17 cellular contexts compared by ENCODE assay signal in genomic region chr15:91336691-91337090, GRCh38.
DNase-seq lines count a peak whose midpoint lies in the region; ATAC-seq and TF ChIP-seq lines count a peak whose summit lies in the region.
"Had no signal": no experiment of that assay in that cellular context is flagged by ENCODE, and none has a peak within 500 bp of the region (broad histone marks: within the 10 kb centered on the region; RNA-seq: fewer than 3 reads in every experiment).

No MANE protein-coding gene starts in this region.

- H3K36me3 Mint-ChIP-seq in activated naive CD8-positive, alpha-beta T cell = no peaks in the 10 kb centered on the region
- no peaks in the 10 kb centered on the region for H3K36me3 Mint-ChIP-seq in activated naive CD8-positive, alpha-beta T cell treated with anti-CD3 and anti-CD28 coated beads for 36 hours
- no peaks in the 10 kb centered on the region for H3K36me3 Mint-ChIP-seq in activated T-helper 17 cell treated with anti-CD3 and anti-CD28 coated beads, Interleukin-2, amount 50 U/mL, for 72 hours (ENCODE audit: low read depth)
- no peaks in the 10 kb centered on the region for H3K36me3 Mint-ChIP-seq in naive thymus-derived CD8-positive, alpha-beta T cell
- H3K36me3 Mint-ChIP-seq: CD8-positive, alpha-beta memory T cell had no signal

- H3K9ac ChIP-seq in MM.1S (ENCODE audit: low read length) (no peak overlapping the region; the same call in 1 of the 2 replicates), mesendoderm (ENCODE audit: low read length) (no peak overlapping the region)

- no peak overlapping the region for H2AK5ac ChIP-seq in mesendoderm (ENCODE audit: low read length)

- H3K9me2 ChIP-seq in MM.1S (replicated peaks; ENCODE audit: insufficient read depth, low read length) = no peaks in the 10 kb centered on the region

- H3K4me1 ChIP-seq in MM.1S (ENCODE audit: low read length) (peaks cover 10% of the 10 kb centered on the region), mesendoderm (ENCODE audit: control insufficient read depth, low read depth, low read length) (no peaks in the 10 kb centered on the region)
- H3K4me1 ChIP-seq: A549, Caco-2 had no signal

- no peak overlapping the region for H3K4ac ChIP-seq in mesendoderm (ENCODE audit: low read depth, low read length)

- H3K79me1 ChIP-seq in mesendoderm (ENCODE audit: low read length) = no peaks in the 10 kb centered on the region

- H2BK5ac ChIP-seq in mesendoderm (ENCODE audit: low read length) = no peak overlapping the region

- H3K4me2 ChIP-seq in MM.1S (ENCODE audit: low read depth, low read length) = peak overlapping the region; percentile 34
- H3K4me2 ChIP-seq in mesendoderm (ENCODE audit: low read length) = no peak overlapping the region
- H3K4me2 ChIP-seq: A549 had no signal

- H3K4me1 Mint-ChIP-seq in activated naive CD8-positive, alpha-beta T cell (ENCODE audit: low read depth) = peaks cover 40% of the 10 kb centered on the region
- H3K4me1 Mint-ChIP-seq in activated naive CD8-positive, alpha-beta T cell treated with anti-CD3 and anti-CD28 coated beads for 36 hours = peaks cover 9% of the 10 kb centered on the region
- H3K4me1 Mint-ChIP-seq in activated T-helper 17 cell treated with anti-CD3 and anti-CD28 coated beads, Interleukin-2, amount 50 U/mL, for 72 hours = peaks cover 8% of the 10 kb centered on the region
- peaks cover 10 to 21% (median 17%) of the 10 kb centered on the region in 4 donors for H3K4me1 Mint-ChIP-seq in naive thymus-derived CD8-positive, alpha-beta T cell

- H3K27me3 Mint-ChIP-seq in activated naive CD8-positive, alpha-beta T cell = no peaks in the 10 kb centered on the region
- H3K27me3 Mint-ChIP-seq in activated naive CD8-positive, alpha-beta T cell treated with anti-CD3 and anti-CD28 coated beads for 36 hours = no peaks in the 10 kb centered on the region
- H3K27me3 Mint-ChIP-seq in activated T-helper 17 cell treated with anti-CD3 and anti-CD28 coated beads, Interleukin-2, amount 50 U/mL, for 72 hours = no peaks in the 10 kb centered on the region
- peaks cover 0 to 9% (median 3%) of the 10 kb centered on the region in 5 donors for H3K27me3 Mint-ChIP-seq in naive thymus-derived CD8-positive, alpha-beta T cell

- no peaks in the 10 kb centered on the region for H4K20me1 ChIP-seq in MM.1S (ENCODE audit: insufficient read depth, low read length)

- POLR2A ChIA-PET in naive thymus-derived CD8-positive, alpha-beta T cell (lab: Charles Lee) = no interaction called here

- no peak for DNase-seq in activated naive CD8-positive, alpha-beta T cell treated with anti-CD3 and anti-CD28 coated beads for 36 hours
- DNase-seq in MM.1S = peak; percentile 35
- no peak for DNase-seq in naive thymus-derived CD8-positive, alpha-beta T cell
- DNase-seq in stimulated activated CD4-positive, alpha-beta T cell treated with anti-CD3 and anti-CD28 coated beads, Interleukin-4, amount 100 ng/mL, for 1 hour = no peak
- DNase-seq in mesendoderm = no peak
- DNase-seq: BE2C; Caco-2; CD8-positive, alpha-beta memory T cell; DMS53; GF-D8; HCEC 1CT had no signal

- no CpG with 5 or more reads among the region's 3 CpGs for WGBS in mesendoderm (ENCODE audit: extremely low coverage, insufficient coverage, low lambda C conversion rate)

- no peak overlapping the region for H4K8ac ChIP-seq in mesendoderm (ENCODE audit: low read depth, low read length)

- H3K27me3 ChIP-seq in MM.1S (replicated peaks; ENCODE audit: insufficient read depth, low read length) (no peaks in the 10 kb centered on the region), mesendoderm (ENCODE audit: insufficient read depth, low read length, poor library complexity) (no peaks in the 10 kb centered on the region)
- H3K27me3 ChIP-seq: BE2C had no signal

- H3K27ac ChIP-seq in MM.1S (ENCODE audit: low read length) (peak overlapping the region; percentile 58; the same call in 1 of the 2 replicates), mesendoderm (ENCODE audit: low read depth, low read length) (no peak overlapping the region)
- H3K27ac ChIP-seq: A549, C4-2B had no signal

- H2BK15ac ChIP-seq in mesendoderm (replicated peaks; ENCODE audit: low read depth) = no peak overlapping the region

- H3K4me3 ChIP-seq in MM.1S (ENCODE audit: low read length) = no peak overlapping the region
- no peak overlapping the region for H3K4me3 ChIP-seq in mesendoderm (ENCODE audit: low read length)
- H3K4me3 ChIP-seq: A549 had no signal

- H3K9me3 Mint-ChIP-seq in activated naive CD8-positive, alpha-beta T cell (ENCODE audit: low read depth) = no peaks in the 10 kb centered on the region
- H3K9me3 Mint-ChIP-seq in activated naive CD8-positive, alpha-beta T cell treated with anti-CD3 and anti-CD28 coated beads for 36 hours = no peaks in the 10 kb centered on the region
- no peaks in the 10 kb centered on the region for H3K9me3 Mint-ChIP-seq in activated T-helper 17 cell treated with anti-CD3 and anti-CD28 coated beads, Interleukin-2, amount 50 U/mL, for 72 hours
- no peaks in the 10 kb centered on the region for H3K9me3 Mint-ChIP-seq in naive thymus-derived CD8-positive, alpha-beta T cell

- no peak overlapping the region for H3K23ac ChIP-seq in mesendoderm (ENCODE audit: low read length)

- no peaks in the 10 kb centered on the region for H3K9me3 ChIP-seq in MM.1S (replicated peaks; ENCODE audit: insufficient read depth, low read length)
- H3K9me3 ChIP-seq: A549, BE2C, Caco-2 had no signal

- H3K18ac ChIP-seq in mesendoderm (ENCODE audit: low read length) = no peak overlapping the region

- no peak for ATAC-seq in activated T-helper 17 cell treated with anti-CD3 and anti-CD28 coated beads, Interleukin-2, amount 50 U/mL, for 72 hours (replicated peaks)
- peak in 1 of 2 donors; percentile 35 for ATAC-seq in naive thymus-derived CD8-positive, alpha-beta T cell
- no peak for ATAC-seq in GM21786 (IDR thresholded peaks at IDR 0.05; ENCODE audit: unreplicated experiment)
- ATAC-seq: A549, HepG2 had no signal

- H3K36me3 ChIP-seq in MM.1S (replicated peaks; ENCODE audit: insufficient read depth, low read length) (no peaks in the 10 kb centered on the region), mesendoderm (ENCODE audit: control insufficient read depth, insufficient read depth, low read length) (no peaks in the 10 kb centered on the region)
- H3K36me3 ChIP-seq: BE2C had no signal

- peak overlapping the region; percentile 68 for H3K4me3 Mint-ChIP-seq in activated naive CD8-positive, alpha-beta T cell
- no peak overlapping the region for H3K4me3 Mint-ChIP-seq in activated naive CD8-positive, alpha-beta T cell treated with anti-CD3 and anti-CD28 coated beads for 36 hours
- no peak overlapping the region for H3K4me3 Mint-ChIP-seq in activated T-helper 17 cell treated with anti-CD3 and anti-CD28 coated beads, Interleukin-2, amount 50 U/mL, for 72 hours
- peak overlapping the region in 8 of 10 donors; percentile 16 to 66 (median 41) for H3K4me3 Mint-ChIP-seq in naive thymus-derived CD8-positive, alpha-beta T cell

- no peak overlapping the region for H2AFZ ChIP-seq in MM.1S (ENCODE audit: low read length)

- H3K79me2 ChIP-seq in MM.1S (ENCODE audit: low read length) (no peaks in the 10 kb centered on the region), mesendoderm (ENCODE audit: control insufficient read depth, insufficient read depth, low read length) (no peaks in the 10 kb centered on the region)

- TF ChIP-seq CTCF in MM.1S (IDR thresholded peaks at IDR 0.05; ENCODE audit: low read length) = no peak

- no peak overlapping the region for H4K5ac ChIP-seq in mesendoderm (ENCODE audit: low read length)

- H2BK120ac ChIP-seq in mesendoderm (ENCODE audit: low read depth, low read length) = no peak overlapping the region

- peak overlapping the region; percentile 19 for H3K27ac Mint-ChIP-seq in activated naive CD8-positive, alpha-beta T cell
- no peak overlapping the region for H3K27ac Mint-ChIP-seq in activated naive CD8-positive, alpha-beta T cell treated with anti-CD3 and anti-CD28 coated beads for 36 hours
- peak overlapping the region; percentile 7 for H3K27ac Mint-ChIP-seq in activated T-helper 17 cell treated with anti-CD3 and anti-CD28 coated beads, Interleukin-2, amount 50 U/mL, for 72 hours
- H3K27ac Mint-ChIP-seq in naive thymus-derived CD8-positive, alpha-beta T cell = peak overlapping the region in 4 of 10 donors; percentile 15 to 73 (median 44)

- H3F3A ChIP-seq in MM.1S (ENCODE audit: insufficient read depth, low read length) = peaks cover 3% of the 10 kb centered on the region; the same call in 1 of the 2 replicates

- no peak overlapping the region for H3K56ac ChIP-seq in mesendoderm (ENCODE audit: low read length)

Comparison
In these comparisons a context has a peak if more than half of its experiments do, and no peak if none do; other contexts are left out.
1. H3K4me3 Mint-ChIP-seq: peak in activated naive CD8-positive, alpha-beta T cell (single experiment) and naive thymus-derived CD8-positive, alpha-beta T cell (8 of 10); none in activated naive CD8-positive, alpha-beta T cell treated with anti-CD3 and anti-CD28 coated beads for 36 hours (single experiment) and activated T-helper 17 cell treated with anti-CD3 and anti-CD28 coated beads, Interleukin-2, amount 50 U/mL, for 72 hours (single experiment).